ENCODE assay signal across 17 cellular contexts in genomic region chr4:182768821-182769220, GRCh38.
"Had no signal": no experiment of that assay in that cellular context is flagged by ENCODE, and none has a peak within 500 bp of the region (broad histone marks: within the 10 kb centered on the region; RNA-seq: fewer than 3 reads in every experiment).

No MANE protein-coding gene starts in this region.

- H3K36me3 ChIP-seq: esophagus squamous epithelium, upper lobe of right lung had no signal

- H3K27me3 Mint-ChIP-seq: stimulated activated naive CD8-positive, alpha-beta T cell treated with anti-CD3 and anti-CD28 coated beads, Interleukin-15, Interleukin-2, amounts not matched to agents 100 ng/mL and 50 ng/mL, for 24 hours had no signal

- H3K27me3 ChIP-seq: body of pancreas, esophagus squamous epithelium, upper lobe of right lung had no signal

- H3K9me3 ChIP-seq: body of pancreas, esophagus squamous epithelium, psoas muscle, upper lobe of right lung had no signal

- ATAC-seq: activated CD8-positive, alpha-beta T cell treated with anti-CD3 and anti-CD28 coated beads, Interleukin-2, amount 10 ng/mL, durations not matched to agents 7 days and 5 days; activated naive CD8-positive, alpha-beta T cell treated with anti-CD3 and anti-CD28 coated beads, Interleukin-2, amount 50 U/mL, for 24 hours; body of pancreas; natural killer cell treated with Interleukin-12 subunit alpha and Interleukin-12 subunit beta and Interleukin-15 and Interleukin-18, amount 100 ng/mL, for 72 hours; psoas muscle; sciatic nerve; upper lobe of right lung had no signal

- H3K27ac ChIP-seq: body of pancreas, esophagus squamous epithelium, psoas muscle, upper lobe of right lung had no signal

- H3K4me1 Mint-ChIP-seq: activated naive CD8-positive, alpha-beta T cell treated with anti-CD3 and anti-CD28 coated beads, Interleukin-2, amount 50 U/mL, for 24 hours had no signal

- H3K4me1 ChIP-seq: body of pancreas, esophagus squamous epithelium, psoas muscle, upper lobe of right lung had no signal

- H3K27ac Mint-ChIP-seq: activated CD8-positive, alpha-beta T cell treated with anti-CD3 and anti-CD28 coated beads, Interleukin-2, amount 10 ng/mL, durations not matched to agents 7 days and 5 days; activated naive CD8-positive, alpha-beta T cell treated with anti-CD3 and anti-CD28 coated beads, Interleukin-2, amount 50 U/mL, for 24 hours; natural killer cell treated with Interleukin-12 subunit alpha and Interleukin-12 subunit beta and Interleukin-15 and Interleukin-18, amount 100 ng/mL, for 72 hours; stimulated activated naive CD8-positive, alpha-beta T cell treated with anti-CD3 and anti-CD28 coated beads, Interleukin-15, Interleukin-2, amounts not matched to agents 100 ng/mL and 50 ng/mL, for 24 hours had no signal

- H3K4me3 ChIP-seq: body of pancreas, esophagus squamous epithelium, psoas muscle, upper lobe of right lung had no signal

- H3K36me3 Mint-ChIP-seq: natural killer cell treated with Interleukin-12 subunit alpha and Interleukin-12 subunit beta and Interleukin-15 and Interleukin-18, amount 100 ng/mL, for 72 hours had no signal

- H3K9me3 Mint-ChIP-seq: activated naive CD8-positive, alpha-beta T cell treated with anti-CD3 and anti-CD28 coated beads, Interleukin-2, amount 50 U/mL, for 24 hours; natural killer cell treated with Interleukin-12 subunit alpha and Interleukin-12 subunit beta and Interleukin-15 and Interleukin-18, amount 100 ng/mL, for 72 hours; stimulated activated naive CD8-positive, alpha-beta T cell treated with anti-CD3 and anti-CD28 coated beads, Interleukin-15, Interleukin-2, amounts not matched to agents 100 ng/mL and 50 ng/mL, for 24 hours had no signal

- DNase-seq: activated CD4-positive, alpha-beta T cell treated with anti-CD3 and anti-CD28 coated beads for 48 hours; activated CD8-positive, alpha-beta memory T cell treated with anti-CD3 and anti-CD28 coated beads, Interleukin-2, amount 50 U/mL, for 48 hours; activated CD8-positive, alpha-beta T cell treated with anti-CD3 and anti-CD28 coated beads, Interleukin-2, amount 10 ng/mL, durations not matched to agents 7 days and 5 days; activated naive CD8-positive, alpha-beta T cell treated with anti-CD3 and anti-CD28 coated beads, Interleukin-2, amount 50 U/mL, for 24 hours; body of pancreas; esophagus squamous epithelium; foreskin fibroblast; glutamatergic neuron; mammary epithelial cell; psoas muscle; stimulated activated CD4-positive, alpha-beta T cell treated with anti-CD3 and anti-CD28 coated beads, Interleukin-4, amount 100 ng/mL, for 1 hour; stimulated activated CD8-positive, alpha-beta memory T cell treated with anti-CD3 and anti-CD28 coated beads, Interleukin-4, amount 100 ng/mL, for 48 hours; T-helper 9 cell; upper lobe of right lung had no signal

- H3K4me3 Mint-ChIP-seq: activated CD8-positive, alpha-beta T cell treated with anti-CD3 and anti-CD28 coated beads, Interleukin-2, amount 10 ng/mL, durations not matched to agents 7 days and 5 days; activated naive CD8-positive, alpha-beta T cell treated with anti-CD3 and anti-CD28 coated beads, Interleukin-2, amount 50 U/mL, for 24 hours; natural killer cell treated with Interleukin-12 subunit alpha and Interleukin-12 subunit beta and Interleukin-15 and Interleukin-18, amount 100 ng/mL, for 72 hours; stimulated activated naive CD8-positive, alpha-beta T cell treated with anti-CD3 and anti-CD28 coated beads, Interleukin-15, Interleukin-2, amounts not matched to agents 100 ng/mL and 50 ng/mL, for 24 hours had no signal
